In genomic region chr19:12065100-12065538, GRCh38 we compare ENCODE assay signal across 8 cellular contexts. TPM values are rescaled to one million over a fixed set of nuclear protein-coding genes. Genes with fewer than 3 reads are reported as not detected.
A peak's percentile ranks its signal among the peaks of the same experiment; 100 is the strongest.
DNase-seq lines count a peak whose midpoint lies in the region; ATAC-seq and TF ChIP-seq lines count a peak whose summit lies in the region.

No MANE protein-coding gene starts in this region.

- peaks cover 0 to 20% of the 10 kb centered on the region in 2 donors for H3K36me3 ChIP-seq in vagina

- H3K4me1 ChIP-seq in vagina: peaks cover 5% of the 10 kb centered on the region

- peaks cover 9% of the 10 kb centered on the region for H3K9me3 Mint-ChIP-seq in activated CD4-positive, alpha-beta memory T cell treated with anti-CD3 and anti-CD28 coated beads for 36 hours
- H3K9me3 Mint-ChIP-seq in naive B cell: peaks cover 0 to 15% (median 2%) of the 10 kb centered on the region in 7 donors

- peak; percentile 30 to 34 for ATAC-seq in naive B cell (ENCODE audit: low read depth in 2 of 2)

- TF ChIP-seq POLR2A in vagina (IDR thresholded peaks at IDR 0.05): no peak

- intact Hi-C loops in activated CD4-positive, alpha-beta memory T cell treated with anti-CD3 and anti-CD28 coated beads for 36 hours (cut with micrococcal nuclease): loop anchor here (2.0 to 5.0 kb wide), 2 partner anchors 48 to 482 kb away; no protein-coding TSS in a partner anchor
- intact Hi-C loops in vagina (cut with DNase I): no loop called here

- H3K4me3 ChIP-seq in HFF-Myc (replicated peaks; ENCODE audit: low read depth, low read length) (peak overlapping the region; percentile 35), fibroblast of mammary gland (ENCODE audit: control insufficient read depth, low read depth, low read length) (peak overlapping the region; percentile 91), vagina (peak overlapping the region; percentile 76 to 97)

- CTCF ChIA-PET in activated CD4-positive, alpha-beta memory T cell treated with anti-CD3 and anti-CD28 coated beads for 36 hours (lab: Charles Lee): interaction anchor here (1.2 to 2.2 kb wide), 3 partner anchors 25 to 142 kb away, joined by 3 to 9 read pairs (median 4); partner anchors contain the start of gene ZNF20

- DNase-seq in COR-L47 (lab: John Stamatoyannopoulos, UW) (peak; percentile 10), HFF-Myc (ENCODE audit: extremely low read depth, low read depth) (no peak), fibroblast of mammary gland (ENCODE audit: low read depth) (peak; percentile 47), naive B cell (no peak), vagina (ENCODE audit: extremely low spot score in 2 of 2) (no peak), GM19238 (ENCODE audit: insufficient read length, low spot score) (no peak), D341Med (ENCODE audit: low spot score) (no peak)
- peak; percentile 26 for DNase-seq in activated CD4-positive, alpha-beta memory T cell treated with anti-CD3 and anti-CD28 coated beads for 36 hours

- POLR2A ChIA-PET in activated CD4-positive, alpha-beta memory T cell treated with anti-CD3 and anti-CD28 coated beads for 36 hours (lab: Charles Lee): interaction anchor here (1.1 kb wide), 1 partner anchor 76 kb away, joined by 4 read pairs; the partner anchor contains the start of gene ZNF20

- H3K4me3 Mint-ChIP-seq in activated CD4-positive, alpha-beta memory T cell treated with anti-CD3 and anti-CD28 coated beads for 36 hours: peak overlapping the region; percentile 73
- H3K4me3 Mint-ChIP-seq in naive B cell: peak overlapping the region; percentile 88 to 97 (median 94)

- H3K9me3 ChIP-seq in vagina: peaks cover 14% of the 10 kb centered on the region

- H3K27ac Mint-ChIP-seq in activated CD4-positive, alpha-beta memory T cell treated with anti-CD3 and anti-CD28 coated beads for 36 hours: no peak overlapping the region
- H3K27ac Mint-ChIP-seq in naive B cell: peak overlapping the region; percentile 54 to 95 (median 92)

- H3K4me1 Mint-ChIP-seq in activated CD4-positive, alpha-beta memory T cell treated with anti-CD3 and anti-CD28 coated beads for 36 hours (ENCODE audit: low read depth): peaks cover 10% of the 10 kb centered on the region
- peaks cover 4 to 20% (median 14%) of the 10 kb centered on the region in 3 donors for H3K4me1 Mint-ChIP-seq in naive B cell

- H3K27me3 Mint-ChIP-seq in activated CD4-positive, alpha-beta memory T cell treated with anti-CD3 and anti-CD28 coated beads for 36 hours: peaks cover 2% of the 10 kb centered on the region
- no peaks in the 10 kb centered on the region for H3K27me3 Mint-ChIP-seq in naive B cell

- peak overlapping the region; percentile 92 for H3K27ac ChIP-seq in vagina

- no peaks in the 10 kb centered on the region for H3K27me3 ChIP-seq in vagina

- peaks cover 8% of the 10 kb centered on the region for H3K36me3 Mint-ChIP-seq in activated CD4-positive, alpha-beta memory T cell treated with anti-CD3 and anti-CD28 coated beads for 36 hours
- H3K36me3 Mint-ChIP-seq in naive B cell: peaks cover 1 to 7% of the 10 kb centered on the region in 2 donors

- TF ChIP-seq CTCF in HFF-Myc (IDR thresholded peaks at IDR 0.05; ENCODE audit: low read depth, low read length, missing control alignments) (no peak), fibroblast of mammary gland (conservative IDR thresholded peaks at IDR 0.05; ENCODE audit: control insufficient read depth, insufficient read depth, low read depth, low read length) (no peak), vagina (IDR thresholded peaks at IDR 0.05) (no peak)

RNA-seq across cellular contexts. Expression of gene ZNF844, which starts 0.6 kb away (rescaled TPM):
- total RNA-seq in activated CD4-positive, alpha-beta memory T cell treated with anti-CD3 and anti-CD28 coated beads for 36 hours: 1 to 10 TPM; 2.5 TPM
- 10 to 100 TPM in 5 of 6 donors, 1 to 10 TPM in 1; 6.5 to 44.1 (median 19.2) TPM for polyA plus RNA-seq in naive B cell (ENCODE audit: low read depth in 6 of 6)
- 7.4 TPM for total RNA-seq in vagina

RNA-seq across cellular contexts. Expression of gene ZNF878, which starts 12.4 kb away (rescaled TPM):
- under 1 TPM; 0.57 to 0.80 TPM for total RNA-seq in activated CD4-positive, alpha-beta memory T cell treated with anti-CD3 and anti-CD28 coated beads for 36 hours
- under 1 TPM in 2 of 6 donors, not detected in 4; 0.14 to 0.27 TPM for polyA plus RNA-seq in naive B cell (ENCODE audit: low read depth in 6 of 6)
- 0.49 TPM for total RNA-seq in vagina

RNA-seq across cellular contexts. Expression of gene ZNF433, which starts 29.6 kb away (rescaled TPM):
- total RNA-seq in activated CD4-positive, alpha-beta memory T cell treated with anti-CD3 and anti-CD28 coated beads for 36 hours: under 1 TPM; 0.27 to 0.33 TPM
- 10 to 100 TPM in 1 of 6 donors, 1 to 10 TPM in 5; 2.2 to 11.0 (median 5.0) TPM for polyA plus RNA-seq in naive B cell (ENCODE audit: low read depth in 6 of 6)
- 3.7 TPM for total RNA-seq in vagina

Comparison
In these comparisons a context has a peak if more than half of its experiments do, and no peak if none do; other contexts are left out.
1. DNase-seq: peak in COR-L47 (single experiment), activated CD4-positive, alpha-beta memory T cell treated with anti-CD3 and anti-CD28 coated beads for 36 hours (single experiment) and fibroblast of mammary gland (single experiment); none in HFF-Myc (single experiment), naive B cell (single experiment), vagina (0 of 2), GM19238 (single experiment) and D341Med (single experiment).
2. H3K4me3 ChIP-seq: peak in every context shown above with its lines; median percentile 91 in fibroblast of mammary gland; 86 in vagina; 35 in HFF-Myc.